Comparison of ENCODE assay signal across 18 cellular contexts in the genomic region with DNA sequence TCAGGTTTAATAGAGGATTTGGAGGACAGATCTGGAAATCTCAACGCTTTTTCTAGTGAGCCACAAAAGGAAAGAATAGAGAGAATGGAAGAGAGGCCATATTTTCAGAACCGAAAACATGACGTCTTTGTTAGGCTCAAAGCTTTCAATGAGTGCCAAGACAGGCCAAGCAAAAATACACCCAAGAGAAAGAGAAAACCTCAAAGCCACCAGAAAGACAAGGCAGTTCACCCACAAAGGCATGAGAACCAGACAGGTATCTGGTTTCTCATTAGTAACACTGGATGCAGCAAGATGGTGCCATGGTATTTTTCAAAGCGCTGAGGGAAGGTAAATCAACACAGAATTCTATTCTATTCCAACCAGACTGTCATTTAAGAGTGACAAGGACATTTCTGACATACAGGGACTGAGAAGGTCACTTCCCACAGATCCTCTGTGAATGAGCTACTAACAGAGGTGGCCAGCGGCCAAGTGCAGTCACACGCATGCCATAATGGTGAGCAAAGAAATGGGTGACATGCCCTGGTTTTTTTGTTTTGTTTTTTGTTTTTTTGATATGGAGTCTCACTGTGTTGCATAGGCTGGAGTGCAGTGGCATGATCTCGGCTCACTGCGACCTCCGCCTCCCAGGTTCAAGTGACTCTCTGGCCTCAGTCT. TPM values are rescaled to one million over a fixed set of nuclear protein-coding genes. Genes with fewer than 3 reads are reported as not detected.
"Had no signal": no experiment of that assay in that cellular context is flagged by ENCODE, and none has a peak within 500 bp of the region (broad histone marks: within the 10 kb centered on the region; RNA-seq: fewer than 3 reads in every experiment).

No MANE protein-coding gene starts in this region.

- H3K9me3 ChIP-seq: colonic mucosa, testis had no signal

- DNase-seq: activated CD4-positive, alpha-beta T cell treated with anti-CD3 and anti-CD28 coated beads for 1 hour; activated CD4-positive, alpha-beta T cell treated with anti-CD3 and anti-CD28 coated beads, Interleukin-2, amount 50 U/mL, for 4 hours; activated naive CD4-positive, alpha-beta T cell treated with anti-CD3 and anti-CD28 coated beads, Interleukin-2, amount 50 U/mL, for 16 hours; activated T-cell treated with anti-CD3 and anti-CD28 coated beads for 4 hours; colonic mucosa; islet precursor cell; small intestine; T-helper 1 cell; T1000; testis had no signal

- H3K27ac ChIP-seq: colonic mucosa, hepatocyte, left lung, testis, VCaP had no signal

- H3K4me3 ChIP-seq: colonic mucosa, hepatocyte, left lung, testis had no signal

- H3K36me3 ChIP-seq: colonic mucosa had no signal

- ATAC-seq: esophagus mucosa; left lung; natural killer cell treated with Interleukin-12 subunit alpha and Interleukin-12 subunit beta and Interleukin-15 and Interleukin-18, amount 100 ng/mL, for 72 hours had no signal

- H3K27me3 ChIP-seq: colonic mucosa, hepatocyte, left lung, testis had no signal

RNA-seq across cellular contexts. Expression of a gene that starts 44.7 kb away (rescaled TPM):
- total RNA-seq: glomerular endothelial cell; mesenteric fat pad; natural killer cell treated with Interleukin-12 subunit alpha and Interleukin-12 subunit beta and Interleukin-15 and Interleukin-18, amount 100 ng/mL, for 72 hours; urinary bladder had no signal
- polyA plus RNA-seq: urinary bladder had no signal
